8 cellular contexts compared by ENCODE assay signal in genomic region chr16:74368002-74368979, GRCh38. TPM values are rescaled to one million over a fixed set of nuclear protein-coding genes. Genes with fewer than 3 reads are reported as not detected.
DNase-seq lines count a peak whose midpoint lies in the region; ATAC-seq and TF ChIP-seq lines count a peak whose summit lies in the region.
"Not testable (repeated sequence)": the region's sequence is repeated elsewhere in the genome, so short reads cannot be mapped to it uniquely, and the experiment has no call there.

No MANE protein-coding gene starts in this region.

- H3K4me3 Mint-ChIP-seq in activated CD4-positive, alpha-beta T cell treated with anti-CD3 and anti-CD28 coated beads, Interleukin-2, amount 10 ng/mL, durations not matched to agents 24 days and 14 days = peak overlapping the region; percentile 95

- H3K27ac ChIP-seq in coronary artery = peak overlapping the region; percentile 86 to 90

- not testable (repeated sequence) for TF ChIP-seq CTCF in BE2C (IDR thresholded peaks at IDR 0.05; ENCODE audit: low read depth, low read length); coronary artery (IDR thresholded peaks at IDR 0.05)

- not testable (repeated sequence) for H3K27me3 ChIP-seq in BE2C

- H3K9me3 Mint-ChIP-seq in activated CD4-positive, alpha-beta T cell treated with anti-CD3 and anti-CD28 coated beads, Interleukin-2, amount 10 ng/mL, durations not matched to agents 24 days and 14 days = not testable (repeated sequence)

- H3K4me3 ChIP-seq in BE2C (ENCODE audit: low read depth, low read length) (peak overlapping the region; percentile 86), coronary artery (peak overlapping the region; percentile 81)

- ATAC-seq in GM19324 (IDR thresholded peaks at IDR 0.05; ENCODE audit: low FRiP score, unreplicated experiment) = peak; percentile 98
- peak; percentile 94 for ATAC-seq in HG03457 (IDR thresholded peaks at IDR 0.05; ENCODE audit: unreplicated experiment)
- ATAC-seq in left lobe of liver = peak; percentile 96

- H3K4me1 ChIP-seq in BE2C = not testable (repeated sequence)

- peaks cover 12% of the 10 kb centered on the region; the same call in 1 of the 2 replicates for H3K36me3 ChIP-seq in BE2C

- not testable (repeated sequence) for H3K27me3 Mint-ChIP-seq in activated CD4-positive, alpha-beta T cell treated with anti-CD3 and anti-CD28 coated beads, Interleukin-2, amount 10 ng/mL, durations not matched to agents 24 days and 14 days

- H3K9me3 ChIP-seq in BE2C = not testable (repeated sequence)

- DNase-seq in BE2C (peak; percentile 97), NCI-H510A treated with DMSO at 0.1 percent for 48 hours (lab: John Stamatoyannopoulos, UW) (peak; percentile 82), coronary artery (ENCODE audit: low spot score) (peak; percentile 94), left lobe of liver (ENCODE audit: low spot score) (peak; percentile 99)
- peak; percentile 100 for DNase-seq in activated CD4-positive, alpha-beta T cell treated with anti-CD3 and anti-CD28 coated beads, Interleukin-2, amount 10 ng/mL, durations not matched to agents 24 days and 14 days
- peak; percentile 96 for DNase-seq in stimulated activated CD4-positive, alpha-beta T cell treated with anti-CD3 and anti-CD28 coated beads, Interleukin-1b, Interleukin-23, amount 100 ng/mL, for 48 hours

- H3K27ac Mint-ChIP-seq in activated CD4-positive, alpha-beta T cell treated with anti-CD3 and anti-CD28 coated beads, Interleukin-2, amount 10 ng/mL, durations not matched to agents 24 days and 14 days = peak overlapping the region; percentile 89

- peaks cover 13% of the 10 kb centered on the region for H3K4me1 Mint-ChIP-seq in activated CD4-positive, alpha-beta T cell treated with anti-CD3 and anti-CD28 coated beads, Interleukin-2, amount 10 ng/mL, durations not matched to agents 24 days and 14 days

- intact Hi-C loops in activated CD4-positive, alpha-beta T cell treated with anti-CD3 and anti-CD28 coated beads, Interleukin-2, amount 10 ng/mL, durations not matched to agents 24 days and 14 days (cut with micrococcal nuclease) = loop anchor here (1.0 to 10.0 kb wide), 5 partner anchors 67 to 334 kb away; partner anchors contain the start of genes GLG1, MLKL, PSMD7 and RFWD3

- not testable (repeated sequence) for H3K36me3 Mint-ChIP-seq in activated CD4-positive, alpha-beta T cell treated with anti-CD3 and anti-CD28 coated beads, Interleukin-2, amount 10 ng/mL, durations not matched to agents 24 days and 14 days (ENCODE audit: low read depth)

RNA-seq across cellular contexts. Expression of gene NPIPB15, which starts 7.8 kb away (rescaled TPM):
- not detected for polyA plus RNA-seq in BE2C (2012; ENCODE audit: insufficient read depth, insufficient read length, low read depth)
- total RNA-seq in activated CD4-positive, alpha-beta T cell treated with anti-CD3 and anti-CD28 coated beads, Interleukin-2, amount 10 ng/mL, durations not matched to agents 24 days and 14 days = 1.1 and 1.8 TPM in 2 replicates
- total RNA-seq in left lobe of liver = 0.38 TPM

RNA-seq across cellular contexts. Expression of gene CLEC18B, which starts 53.0 kb away (rescaled TPM):
- not detected for polyA plus RNA-seq in BE2C (2012; ENCODE audit: insufficient read depth, insufficient read length, low read depth)
- 0.21 and 0.42 TPM in 2 replicates for total RNA-seq in activated CD4-positive, alpha-beta T cell treated with anti-CD3 and anti-CD28 coated beads, Interleukin-2, amount 10 ng/mL, durations not matched to agents 24 days and 14 days
- 1.1 TPM for total RNA-seq in left lobe of liver

Comparison
In these comparisons a context has a peak if more than half of its experiments do, and no peak if none do; other contexts are left out.
1. Peak in every context shown above with its lines: DNase-seq, ATAC-seq, H3K4me3 ChIP-seq and H3K27ac ChIP-seq.